ENCODE assay signal across 8 cellular contexts in genomic region chr1:202966006-202966904, GRCh38. TPM values are rescaled to one million over a fixed set of nuclear protein-coding genes. Genes with fewer than 3 reads are reported as not detected.
A peak's percentile ranks its signal among the peaks of the same experiment; 100 is the strongest.
DNase-seq lines count a peak whose midpoint lies in the region; ATAC-seq, FAIRE-seq and TF ChIP-seq lines count a peak whose summit lies in the region.

No MANE protein-coding gene starts in this region.

- H3K4me3 Mint-ChIP-seq in brain: peak overlapping the region; percentile 81 to 89 (median 82)

- H3K27ac ChIP-seq in A549 (peak overlapping the region; percentile 74 to 84), liver (ENCODE audit: low read depth in 1 of 2, low read length in 2 of 2) (peak overlapping the region; percentile 69 to 88), tibial nerve (peak overlapping the region; percentile 89 to 98 (median 97))

- CTCF ChIA-PET in A549 (lab: Yijun Ruan, JAX): interaction anchor here (0.9 kb wide), 1 partner anchor 42 kb away, joined by 3 read pairs; no protein-coding TSS in a partner anchor

- H3K4me2 ChIP-seq in A549: peak overlapping the region; percentile 85

- TF ChIP-seq CTCF in A549 (IDR thresholded peaks at IDR 0.05): no peak
- no peak for TF ChIP-seq CTCF in brain (conservative IDR thresholded peaks at IDR 0.05)
- TF ChIP-seq CTCF in liver (IDR thresholded peaks at IDR 0.05; ENCODE audit: low read depth, low read length, missing input control): no peak
- no peak for TF ChIP-seq CTCF in tibial nerve (IDR thresholded peaks at IDR 0.05)

- TF ChIP-seq POLR2A in A549 (IDR thresholded peaks at IDR 0.05; ENCODE audit: low read length) (no peak), tibial nerve (IDR thresholded peaks at IDR 0.05) (no peak)

- DNase-seq in A549 (ENCODE audit: low read depth in 1 of 2, low spot score in 1 of 2) (peak in 1 of 2 experiments; percentile 35), tibial nerve (ENCODE audit: low spot score in 2 of 2) (no peak), NCI-H524 (lab: John Stamatoyannopoulos, UW) (no peak)

- peaks cover 52% of the 10 kb centered on the region for H3K4me1 Mint-ChIP-seq in brain

- peaks cover under 1% of the 10 kb centered on the region for H3K27me3 Mint-ChIP-seq in brain

- peak; percentile 6 to 11; a peak in 4 of 6 replicates for ATAC-seq in A549
- peak; percentile 18 for ATAC-seq in HG02973 (IDR thresholded peaks at IDR 0.05; ENCODE audit: unreplicated experiment)
- ATAC-seq in HG02798 (IDR thresholded peaks at IDR 0.05; ENCODE audit: poor library complexity, unreplicated experiment): no peak
- no peak for ATAC-seq in HG03460 (IDR thresholded peaks at IDR 0.05; ENCODE audit: unreplicated experiment)

- H3K27ac Mint-ChIP-seq in brain: peak overlapping the region; percentile 19 to 91 (median 87)

- H3K4me3 ChIP-seq in A549 (peak overlapping the region; percentile 79), liver (ENCODE audit: low read depth in 1 of 3, low read length in 3 of 3) (peak overlapping the region; percentile 64 to 98 (median 83)), tibial nerve (peak overlapping the region; percentile 58 to 88 (median 70))

- TF ChIP-seq RAD21 in A549 (conservative IDR thresholded peaks at IDR 0.05 in 1 of 2, IDR thresholded peaks at IDR 0.05 in 1 of 2): no peak
- TF ChIP-seq RAD21 in liver (IDR thresholded peaks at IDR 0.05): no peak

- H3K36me3 ChIP-seq in liver (ENCODE audit: control insufficient read depth in 4 of 4, insufficient read depth in 3 of 4, low read depth in 1 of 4, low read length in 3 of 4) (peaks cover 2 to 23% (median 11%) of the 10 kb centered on the region in 4 donors), tibial nerve (peaks cover 0 to 41% (median 0%) of the 10 kb centered on the region in 3 donors)

- no peak for TF ChIP-seq EP300 in A549 (IDR thresholded peaks at IDR 0.05)
- TF ChIP-seq EP300 in tibial nerve (IDR thresholded peaks at IDR 0.05): no peak

- no peaks in the 10 kb centered on the region for H3K9me3 Mint-ChIP-seq in brain

- H3K4me1 ChIP-seq in A549 (peaks cover 10% of the 10 kb centered on the region; the same call in 2 of the 3 replicates), liver (ENCODE audit: control insufficient read depth in 4 of 4, insufficient read depth in 4 of 4, low read length in 3 of 4) (peaks cover 3 to 23% (median 14%) of the 10 kb centered on the region in 4 donors), tibial nerve (peaks cover 0 to 24% (median 3%) of the 10 kb centered on the region in 4 donors)

- peak overlapping the region; percentile 72 to 94 for H3K9ac ChIP-seq in liver (ENCODE audit: low read depth in 1 of 2, low read length in 2 of 2)

- H3K9me3 ChIP-seq in A549: no peaks in the 10 kb centered on the region
- no peaks in the 10 kb centered on the region for H3K9me3 ChIP-seq in liver (ENCODE audit: control insufficient read depth in 4 of 4, low read length in 3 of 4)
- H3K9me3 ChIP-seq in tibial nerve: no peaks in the 10 kb centered on the region

- H3K36me3 Mint-ChIP-seq in brain: peaks cover 2% of the 10 kb centered on the region

- no peak for FAIRE-seq in A549 (lab: Jason Lieb, UNC)

- POLR2A ChIA-PET in A549 (lab: Yijun Ruan, JAX): no interaction called here

- H3K27me3 ChIP-seq in liver (ENCODE audit: control insufficient read depth in 4 of 4, insufficient read depth in 4 of 4, low read length in 3 of 4) (no peaks in the 10 kb centered on the region), tibial nerve (no peaks in the 10 kb centered on the region)

- WGBS in A549 (ENCODE audit: missing lambda C conversion rate): 71% methylated on average over 16 of the region's 18 CpGs
- WGBS in liver: 51% methylated on average over 18 of the region's 18 CpGs
- WGBS in tibial nerve, 2 donors: 40 to 42% methylated on average over 15 to 17 of the region's 18 CpGs

TF ChIP-seq in A549, 52 proteins besides CTCF, POLR2A, EP300 and RAD21 (continues in another document):
- TF ChIP-seq TP53 (CRISPR knock-in tag; IDR thresholded peaks at IDR 0.05): no peak

TF ChIP-seq in liver, 16 proteins besides CTCF, POLR2A, EP300 and RAD21:
- TF ChIP-seq YY1 (IDR thresholded peaks at IDR 0.05): no peak
- TF ChIP-seq TAF1 (conservative IDR thresholded peaks at IDR 0.05): no peak
- no peak for TF ChIP-seq JUND (IDR thresholded peaks at IDR 0.05)
- TF ChIP-seq FOXA2 (IDR thresholded peaks at IDR 0.05): no peak
- no peak for TF ChIP-seq RXRA (IDR thresholded peaks at IDR 0.05)
- no peak for TF ChIP-seq SP1 (IDR thresholded peaks at IDR 0.05)
- TF ChIP-seq FOXA1 (IDR thresholded peaks at IDR 0.05): no peak
- TF ChIP-seq EGR1 (IDR thresholded peaks at IDR 0.05; ENCODE audit: low read depth in 2 of 2): no peak
- TF ChIP-seq, protein P1, sequence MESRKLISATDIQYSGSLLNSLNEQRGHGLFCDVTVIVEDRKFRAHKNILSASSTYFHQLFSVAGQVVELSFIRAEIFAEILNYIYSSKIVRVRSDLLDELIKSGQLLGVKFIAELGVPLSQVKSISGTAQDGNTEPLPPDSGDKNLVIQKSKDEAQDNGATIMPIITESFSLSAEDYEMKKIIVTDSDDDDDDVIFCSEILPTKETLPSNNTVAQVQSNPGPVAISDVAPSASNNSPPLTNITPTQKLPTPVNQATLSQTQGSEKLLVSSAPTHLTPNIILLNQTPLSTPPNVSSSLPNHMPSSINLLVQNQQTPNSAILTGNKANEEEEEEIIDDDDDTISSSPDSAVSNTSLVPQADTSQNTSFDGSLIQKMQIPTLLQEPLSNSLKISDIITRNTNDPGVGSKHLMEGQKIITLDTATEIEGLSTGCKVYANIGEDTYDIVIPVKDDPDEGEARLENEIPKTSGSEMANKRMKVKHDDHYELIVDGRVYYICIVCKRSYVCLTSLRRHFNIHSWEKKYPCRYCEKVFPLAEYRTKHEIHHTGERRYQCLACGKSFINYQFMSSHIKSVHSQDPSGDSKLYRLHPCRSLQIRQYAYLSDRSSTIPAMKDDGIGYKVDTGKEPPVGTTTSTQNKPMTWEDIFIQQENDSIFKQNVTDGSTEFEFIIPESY (IDR thresholded peaks at IDR 0.05): no peak
- TF ChIP-seq HNF4A (conservative IDR thresholded peaks at IDR 0.05): no peak
- no peak for TF ChIP-seq NR2F2 (IDR thresholded peaks at IDR 0.05)

RNA-seq across cellular contexts. Expression of gene CYB5R1, which starts 0.8 kb away (rescaled TPM):
- polyA plus RNA-seq in A549 (2011; rRNA removed) (15.9 and 19.0 TPM in 2 replicates), A549 (2017; fragmentation: RNase III; extraction: RNeasy Plus Mini Kit Qiagen cat#74134 plus additional on column Dnase treatment) (16.5 to 19.3 TPM (median 19.3 TPM) in 3 replicates), brain (ENCODE audit: insufficient read depth, low read depth, low replicate concordance) (173 TPM), liver (10 to 100 TPM; 29.4 to 33.7 TPM)
- 14.2 and 15.8 TPM in 2 replicates for polyA plus RNA-seq in A549 (2012; cell fraction: cytosol; rRNA removed)
- polyA plus RNA-seq in A549 (2012; cell fraction: nucleus; rRNA removed): 18.7 and 19.8 TPM in 2 replicates
- 13.1 and 19.2 TPM in 2 replicates for polyA minus RNA-seq in A549 (2011; rRNA and poly(A)+ RNA removed)
- total RNA-seq in liver (10 to 100 TPM; 32.6 to 36.5 TPM), tibial nerve (10 to 100 TPM; 36.6 to 48.9 (median 42.2) TPM)

RNA-seq across cellular contexts. Expression of gene ADIPOR1, which starts 8.1 kb away (rescaled TPM):
- polyA plus RNA-seq in A549 (2011; rRNA removed) (131 and 149 TPM in 2 replicates), A549 (2017; fragmentation: RNase III; extraction: RNeasy Plus Mini Kit Qiagen cat#74134 plus additional on column Dnase treatment) (51.4 to 56.4 TPM (median 55.2 TPM) in 3 replicates), brain (ENCODE audit: insufficient read depth, low read depth, low replicate concordance) (139 TPM), liver (10 to 100 TPM; 58.5 to 62.0 TPM)
- polyA plus RNA-seq in A549 (2012; cell fraction: cytosol; rRNA removed): 64.2 and 82.2 TPM in 2 replicates
- 28.4 and 37.9 TPM in 2 replicates for polyA plus RNA-seq in A549 (2012; cell fraction: nucleus; rRNA removed)
- polyA minus RNA-seq in A549 (2011; rRNA and poly(A)+ RNA removed): 152 and 176 TPM in 2 replicates
- total RNA-seq in liver (100 to 1,000 TPM in 1 of 2 donors, 10 to 100 TPM in 1; 78.9 to 175 TPM), tibial nerve (10 to 100 TPM; 68.6 to 95.1 (median 80.1) TPM)

RNA-seq across cellular contexts. Expression of gene KLHL12, which starts 39.2 kb away (rescaled TPM):
- polyA plus RNA-seq in A549 (2011; rRNA removed) (59.4 and 60.3 TPM in 2 replicates), A549 (2017; fragmentation: RNase III; extraction: RNeasy Plus Mini Kit Qiagen cat#74134 plus additional on column Dnase treatment) (18.2 to 19.9 TPM (median 19.4 TPM) in 3 replicates), brain (ENCODE audit: insufficient read depth, low read depth, low replicate concordance) (34.3 TPM), liver (1 to 10 TPM; 7.2 to 7.8 TPM)
- polyA plus RNA-seq in A549 (2012; cell fraction: cytosol; rRNA removed): 12.6 and 14.3 TPM in 2 replicates
- 11.6 and 21.6 TPM in 2 replicates for polyA plus RNA-seq in A549 (2012; cell fraction: nucleus; rRNA removed)
- polyA minus RNA-seq in A549 (2011; rRNA and poly(A)+ RNA removed): 33.9 and 35.8 TPM in 2 replicates
- total RNA-seq in liver (10 to 100 TPM; 13.1 to 17.5 TPM), tibial nerve (10 to 100 TPM; 15.3 to 23.4 (median 20.8) TPM)

RNA-seq across cellular contexts. Expression of gene TMEM183A, which starts 40.9 kb away (rescaled TPM):
- 114 and 123 TPM in 2 replicates for polyA plus RNA-seq in A549 (2011; rRNA removed)
- polyA plus RNA-seq in A549 (2012; cell fraction: cytosol; rRNA removed): 61.0 and 67.8 TPM in 2 replicates
- 40.6 and 60.6 TPM in 2 replicates for polyA plus RNA-seq in A549 (2012; cell fraction: nucleus; rRNA removed)
- polyA plus RNA-seq in A549 (2017; fragmentation: RNase III; extraction: RNeasy Plus Mini Kit Qiagen cat#74134 plus additional on column Dnase treatment): 46.3 to 49.4 TPM (median 48.4 TPM) in 3 replicates
- polyA minus RNA-seq in A549 (2011; rRNA and poly(A)+ RNA removed): 107 and 128 TPM in 2 replicates
- polyA plus RNA-seq in brain (ENCODE audit: insufficient read depth, low read depth, low replicate concordance): 80.2 TPM
- total RNA-seq in liver: 10 to 100 TPM; 46.6 to 48.9 TPM
- 10 to 100 TPM; 21.0 to 24.3 TPM for polyA plus RNA-seq in liver
- total RNA-seq in tibial nerve: 10 to 100 TPM; 64.3 to 80.6 (median 74.7) TPM

Comparison
In these comparisons a context has a peak if more than half of its experiments do, and no peak if none do; other contexts are left out.
1. ATAC-seq: peak in A549 (2 of 2) and HG02973 (single experiment); none in HG02798 (single experiment) and HG03460 (single experiment).
2. Peak in every context shown above with its lines, with median percentiles within 50 percentile points of each other: H3K27ac ChIP-seq and H3K4me3 ChIP-seq.